In genomic region chr11:71987521-71987920, GRCh38 we compare ENCODE assay signal across 16 cellular contexts.
"Had no signal": no experiment of that assay in that cellular context is flagged by ENCODE, and none has a peak within 500 bp of the region (broad histone marks: within the 10 kb centered on the region; RNA-seq: fewer than 3 reads in every experiment).

No MANE protein-coding gene starts in this region.

- H3K27me3 ChIP-seq: dorsolateral prefrontal cortex, foreskin keratinocyte, heart left ventricle, ovary, upper lobe of right lung had no signal

- H3K4me3 ChIP-seq: dorsolateral prefrontal cortex, heart left ventricle, ovary, upper lobe of right lung had no signal

- H3K4me1 ChIP-seq: foreskin keratinocyte had no signal

- DNase-seq: activated CD4-positive, alpha-beta T cell treated with anti-CD3 and anti-CD28 coated beads, Interleukin-2, amount 10 ng/mL, durations not matched to agents 24 days and 14 days; activated naive CD4-positive, alpha-beta T cell treated with anti-CD3 and anti-CD28 coated beads, Interleukin-2, amount 10 ng/mL, durations not matched to agents 7 days and 5 days; dorsolateral prefrontal cortex; heart left ventricle; islet precursor cell; ovary; retina; small intestine; stimulated activated naive B cell treated with anti-CD40 and anti-IgM and Interleukin-4, amounts not matched to agents 10 μg/mL and 1 μg/mL and 100 μg/mL, for 72 hours; substantia nigra; T-helper 1 cell; upper lobe of right lung had no signal

- H3K9me3 Mint-ChIP-seq: activated CD4-positive, alpha-beta T cell treated with anti-CD3 and anti-CD28 coated beads, Interleukin-2, amount 10 ng/mL, durations not matched to agents 24 days and 14 days; activated naive CD4-positive, alpha-beta T cell treated with anti-CD3 and anti-CD28 coated beads, Interleukin-2, amount 10 ng/mL, durations not matched to agents 7 days and 5 days; brain; stimulated activated naive B cell treated with anti-CD40 and anti-IgM and Interleukin-4, amounts not matched to agents 10 μg/mL and 1 μg/mL and 100 μg/mL, for 72 hours had no signal

- H3K36me3 ChIP-seq: ovary had no signal

- H3K9me3 ChIP-seq: heart left ventricle, ovary, upper lobe of right lung had no signal

- H3K27me3 Mint-ChIP-seq: activated CD4-positive, alpha-beta T cell treated with anti-CD3 and anti-CD28 coated beads, Interleukin-2, amount 10 ng/mL, durations not matched to agents 24 days and 14 days; activated naive CD4-positive, alpha-beta T cell treated with anti-CD3 and anti-CD28 coated beads, Interleukin-2, amount 10 ng/mL, durations not matched to agents 7 days and 5 days; brain; stimulated activated naive B cell treated with anti-CD40 and anti-IgM and Interleukin-4, amounts not matched to agents 10 μg/mL and 1 μg/mL and 100 μg/mL, for 72 hours had no signal

- H3K27ac Mint-ChIP-seq: activated CD4-positive, alpha-beta T cell treated with anti-CD3 and anti-CD28 coated beads, Interleukin-2, amount 10 ng/mL, durations not matched to agents 24 days and 14 days; activated naive CD4-positive, alpha-beta T cell treated with anti-CD3 and anti-CD28 coated beads, Interleukin-2, amount 10 ng/mL, durations not matched to agents 7 days and 5 days; stimulated activated naive B cell treated with anti-CD40 and anti-IgM and Interleukin-4, amounts not matched to agents 10 μg/mL and 1 μg/mL and 100 μg/mL, for 72 hours; WTC11 had no signal

- H3K4me1 Mint-ChIP-seq: brain, WTC11 had no signal

- H3K4me3 Mint-ChIP-seq: activated CD4-positive, alpha-beta T cell treated with anti-CD3 and anti-CD28 coated beads, Interleukin-2, amount 10 ng/mL, durations not matched to agents 24 days and 14 days; activated naive CD4-positive, alpha-beta T cell treated with anti-CD3 and anti-CD28 coated beads, Interleukin-2, amount 10 ng/mL, durations not matched to agents 7 days and 5 days; brain; stimulated activated naive B cell treated with anti-CD40 and anti-IgM and Interleukin-4, amounts not matched to agents 10 μg/mL and 1 μg/mL and 100 μg/mL, for 72 hours; WTC11 had no signal

- ATAC-seq: foreskin keratinocyte; left lobe of liver; stimulated activated naive B cell treated with anti-CD40 and anti-IgM and Interleukin-4, amounts not matched to agents 10 μg/mL and 1 μg/mL and 100 μg/mL, for 72 hours; upper lobe of right lung; WTC11 had no signal

- H3K27ac ChIP-seq: dorsolateral prefrontal cortex, foreskin keratinocyte, ovary, upper lobe of right lung had no signal
